Comparison of ENCODE assay signal across 9 cellular contexts in the genomic region with DNA sequence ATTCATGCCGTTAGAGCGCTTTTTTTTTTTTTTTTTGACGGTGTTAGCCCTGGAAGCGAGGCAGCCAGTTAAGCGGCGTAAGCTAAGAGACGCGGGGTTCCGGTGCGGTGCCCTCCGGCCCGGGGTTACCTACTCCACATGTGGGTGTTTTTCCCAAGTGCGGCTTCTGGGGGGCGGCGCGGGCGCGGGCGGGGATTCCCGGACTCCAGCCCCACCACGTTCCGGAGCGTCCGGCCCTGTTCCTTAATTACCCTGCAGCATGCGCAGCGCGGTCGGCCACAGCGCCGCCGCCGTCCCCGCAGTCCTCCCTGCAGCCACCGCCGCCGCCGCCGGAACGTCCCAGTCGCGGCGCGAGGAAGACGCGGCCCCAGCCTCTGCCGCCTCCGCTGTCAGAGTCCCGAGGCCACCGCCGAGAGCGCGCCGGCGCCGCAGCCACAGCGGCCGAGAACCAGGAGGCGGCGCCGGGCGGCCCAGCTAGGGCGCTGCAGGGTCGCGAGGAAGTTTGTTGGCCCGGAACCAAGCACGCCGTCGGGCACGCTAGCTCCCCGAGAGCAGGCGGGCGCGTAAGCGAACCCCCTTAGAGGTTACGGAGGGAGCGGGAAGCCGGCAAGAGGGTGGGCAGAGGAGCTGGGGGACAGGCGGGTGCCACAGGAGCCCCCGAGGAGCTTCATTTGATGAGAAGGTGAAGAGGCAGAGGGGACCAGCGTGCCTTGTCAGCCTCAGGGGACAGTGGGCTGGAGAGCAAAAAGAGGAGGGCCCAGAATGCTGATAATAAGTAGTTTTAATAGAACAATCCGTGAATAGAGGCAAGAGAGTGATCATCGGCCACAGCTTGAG. TPM values are rescaled to one million over a fixed set of nuclear protein-coding genes. Genes with fewer than 3 reads are reported as not detected.
DNase-seq lines count a peak whose midpoint lies in the region; ATAC-seq and TF ChIP-seq lines count a peak whose summit lies in the region.
"Had no signal": no experiment of that assay in that cellular context is flagged by ENCODE, and none has a peak within 500 bp of the region (broad histone marks: within the 10 kb centered on the region; RNA-seq: fewer than 3 reads in every experiment).

No MANE protein-coding gene starts in this region.

- ATAC-seq in GM21723 (IDR thresholded peaks at IDR 0.05; ENCODE audit: unreplicated experiment), result peak; percentile 68

- in situ Hi-C loops in brain microvascular endothelial cell (cut with HindIII; ENCODE audit: low pct_ligation_motif_present, low sequenced_read_pairs), result no loop called here

- no peaks in the 10 kb centered on the region for H3K9me3 ChIP-seq in Karpas-422 (ENCODE audit: low read length)

- H3K4me1 ChIP-seq in Karpas-422 (ENCODE audit: low read length), result peaks cover 20% of the 10 kb centered on the region

- H3K27me3 ChIP-seq in Karpas-422 (ENCODE audit: low read length), result no peaks in the 10 kb centered on the region
- H3K27me3 ChIP-seq in brain microvascular endothelial cell (replicated peaks), result no peaks in the 10 kb centered on the region
- H3K27me3 ChIP-seq in kidney epithelial cell (ENCODE audit: control insufficient read depth, insufficient read depth, low read length), result peaks cover 8% of the 10 kb centered on the region

- H3K79me2 ChIP-seq in Karpas-422 (ENCODE audit: low read length), result no peaks in the 10 kb centered on the region

- H3K36me3 ChIP-seq in Karpas-422 (ENCODE audit: insufficient read depth, low read length) (no peaks in the 10 kb centered on the region), brain microvascular endothelial cell (replicated peaks) (no peaks in the 10 kb centered on the region), kidney epithelial cell (ENCODE audit: control insufficient read depth, insufficient read depth, low read length) (no peaks in the 10 kb centered on the region)

- peak; percentile 11 for TF ChIP-seq CTCF in brain microvascular endothelial cell (IDR thresholded peaks at IDR 0.05; ENCODE audit: low read depth, low read length, missing control alignments)
- peak; percentile 6 for TF ChIP-seq CTCF in kidney epithelial cell (IDR thresholded peaks at IDR 0.05; ENCODE audit: insufficient read depth, low read length, poor library complexity, severe bottlenecking)

- H3K4me2 ChIP-seq in Karpas-422 (ENCODE audit: low read depth, low read length, poor library complexity, severe bottlenecking), result peak overlapping the region; percentile 84

- peak; percentile 58 for DNase-seq in GM03348 (ENCODE audit: low spot score)
- peak; percentile 85 for DNase-seq in Karpas-422
- peak; percentile 47 for DNase-seq in T1000 (lab: John Stamatoyannopoulos, UW)
- peak; percentile 7 for DNase-seq in brain microvascular endothelial cell
- no peak for DNase-seq in kidney epithelial cell (ENCODE audit: low read depth)
- DNase-seq in stimulated activated CD4-positive, alpha-beta T cell treated with anti-CD3 and anti-CD28 coated beads, Interleukin-1b, Interleukin-23, amount 100 ng/mL, for 4 hours (ENCODE audit: low read depth in 2 of 2), result peak; percentile 49 to 54
- DNase-seq in NCI-H2196 treated with DMSO at 0.1 percent for 48 hours (lab: John Stamatoyannopoulos, UW; ENCODE audit: unreplicated experiment), result no peak

- H3K4me3 ChIP-seq in Karpas-422 (ENCODE audit: low read length) (peak overlapping the region; percentile 70), brain microvascular endothelial cell (ENCODE audit: low read depth, low read length) (peak overlapping the region; percentile 63), kidney epithelial cell (ENCODE audit: low read depth, low read length) (peak overlapping the region; percentile 52)

- peak overlapping the region; percentile 62 for H3K9ac ChIP-seq in Karpas-422 (ENCODE audit: low read length)

- H3K27ac ChIP-seq in Karpas-422 (ENCODE audit: low read length), result no peak overlapping the region
- no peak overlapping the region for H3K27ac ChIP-seq in brain microvascular endothelial cell

- H3K9me2 ChIP-seq in Karpas-422 (replicated peaks; ENCODE audit: insufficient read depth, low read length), result no peaks in the 10 kb centered on the region

- no peaks in the 10 kb centered on the region for H4K20me1 ChIP-seq in Karpas-422 (ENCODE audit: insufficient read depth, low read depth, low read length)

- peak overlapping the region; percentile 90 for H2AFZ ChIP-seq in Karpas-422 (ENCODE audit: low read length)

RNA-seq across cellular contexts. Expression of gene COL19A1, which starts 0.9 kb away (rescaled TPM):
- not detected in 2 replicates for total RNA-seq in Karpas-422 (2014; rRNA removed; shearing (Covaris generic); ENCODE audit: low replicate concordance)
- total RNA-seq in kidney epithelial cell, result not detected in 2 replicates
- total RNA-seq: pulmonary artery endothelial cell had no signal

Comparison
In these comparisons a context has a peak if more than half of its experiments do, and no peak if none do; other contexts are left out.
1. DNase-seq: peak in GM03348 (single experiment), Karpas-422 (single experiment), T1000 (single experiment), brain microvascular endothelial cell (single experiment) and stimulated activated CD4-positive, alpha-beta T cell treated with anti-CD3 and anti-CD28 coated beads, Interleukin-1b, Interleukin-23, amount 100 ng/mL, for 4 hours (2 of 2); none in kidney epithelial cell (single experiment) and NCI-H2196 treated with DMSO at 0.1 percent for 48 hours (single experiment).
2. Peak in every context shown above with its lines, with median percentiles within 50 percentile points of each other: H3K4me3 ChIP-seq.